Comparison of ENCODE assay signal across 8 cellular contexts in genomic region chr20:38057351-38057972, GRCh38. TPM values are rescaled to one million over a fixed set of nuclear protein-coding genes. Genes with fewer than 3 reads are reported as not detected.
DNase-seq lines count a peak whose midpoint lies in the region; ATAC-seq, FAIRE-seq and TF ChIP-seq lines count a peak whose summit lies in the region.

No MANE protein-coding gene starts in this region.

- peaks cover 33% of the 10 kb centered on the region for H3K79me2 ChIP-seq in HepG2 (ENCODE audit: insufficient read depth, low read length)

- FAIRE-seq in HepG2 (lab: Jason Lieb, UNC) = peak; percentile 66

- in situ Hi-C loops in HepG2 (cut with HindIII; ENCODE audit: extremely low pct_ligation_motif_present, low pct_unique_long_range_greater_than_20kb) = loop anchor here (5.0 to 25.0 kb wide), 4 partner anchors 110 to 355 kb away; partner anchors contain the start of gene TGM2

- intact Hi-C loops in HepG2 (cut with micrococcal nuclease; ENCODE audit: unreplicated experiment) = loop anchor here (1.0 to 5.0 kb wide), 5 partner anchors 108 to 351 kb away; partner anchors contain the start of gene TGM2

- H3K9ac ChIP-seq in HepG2 (ENCODE audit: insufficient read depth, low read depth, low read length) = no peak overlapping the region

- ATAC-seq in HG03135 (IDR thresholded peaks at IDR 0.05; ENCODE audit: unreplicated experiment) (peak; percentile 56), HepG2 (peak; percentile 98), GM21825 (IDR thresholded peaks at IDR 0.05; ENCODE audit: unreplicated experiment) (no peak)

- CTCF ChIA-PET in HepG2 (lab: Yijun Ruan, JAX; ENCODE audit: low intra/inter-chr PET ratio, low total read pairs) = interaction anchor here (0.7 to 6.1 kb wide), 5 partner anchors 16 to 351 kb away, joined by 3 to 140 read pairs (median 6); partner anchors contain the start of gene TGM2

- TF ChIP-seq EP300 in HepG2 (IDR thresholded peaks at IDR 0.05; ENCODE audit: low read depth in 2 of 2, low read length in 2 of 2) = no peak
- no peak for TF ChIP-seq EP300 in HepG2 (CRISPR knock-in tag; IDR thresholded peaks at IDR 0.05; ENCODE audit: borderline replicate concordance)

- no peaks in the 10 kb centered on the region for H3K9me3 ChIP-seq in HepG2 (ENCODE audit: low read length)

- no TSS peak for BruUV-seq in HepG2 (replicated peaks; lab: Mats Ljungman, UMichigan)

- H3K4me3 ChIP-seq in choroid plexus epithelial cell (ENCODE audit: low read depth, low read length) = no peak overlapping the region
- no peak overlapping the region for H3K4me3 ChIP-seq in HepG2 (replicated peaks in 1 of 3; ENCODE audit: insufficient read depth in 1 of 3, low read depth in 2 of 3, low read length in 3 of 3)

- H3K27ac ChIP-seq in HepG2 (ENCODE audit: extremely low read length, insufficient read depth, low read length) = no peak overlapping the region

- H4K20me1 ChIP-seq in HepG2 (ENCODE audit: insufficient read depth, low read length) = peaks cover 28% of the 10 kb centered on the region

- TF ChIP-seq RAD21 in HepG2 (CRISPR knock-in tag; IDR thresholded peaks at IDR 0.05) = peak; percentile 89

- H3K27me3 ChIP-seq in HepG2 (ENCODE audit: control insufficient read depth in 1 of 2, insufficient read depth in 2 of 2, low read length in 2 of 2) = no peaks in the 10 kb centered on the region

- no peak overlapping the region for H2AFZ ChIP-seq in HepG2 (ENCODE audit: low read length)

- POLR2A ChIA-PET in HepG2 (lab: Yijun Ruan, JAX) = interaction anchor here (0.6 to 1.0 kb wide), 6 partner anchors 16 to 163 kb away, joined by 3 to 4 read pairs (median 3); partner anchors contain the start of genes RPRD1B and TTI1

- DNase-seq in ELR (ENCODE audit: low read depth) (peak; percentile 88), NCI-H526 (lab: John Stamatoyannopoulos, UW) (peak; percentile 58 to 94), choroid plexus epithelial cell (ENCODE audit: low read depth) (peak; percentile 78), HepG2 (ENCODE audit: low spot score) (peak; percentile 88)
- DNase-seq in activated CD4-positive, alpha-beta T cell treated with anti-CD3 and anti-CD28 coated beads for 48 hours = peak; percentile 81
- peak; percentile 34 to 69 (median 47) for DNase-seq in stimulated activated CD4-positive, alpha-beta T cell treated with anti-CD3 and anti-CD28 coated beads, TNF-alpha, amount 100 ng/mL, for 24 hours (ENCODE audit: low read depth in 3 of 3)

- no peak for TF ChIP-seq POLR2A in HepG2 (IDR thresholded peaks at IDR 0.05; ENCODE audit: insufficient read depth in 1 of 2, low read depth in 2 of 2, low read length in 2 of 2)

- peak; percentile 92 for TF ChIP-seq CTCF in choroid plexus epithelial cell (conservative IDR thresholded peaks at IDR 0.05; ENCODE audit: low read depth, low read length)
- peak; percentile 98 for TF ChIP-seq CTCF in HepG2 (CRISPR knock-in tag; IDR thresholded peaks at IDR 0.05)

- peaks cover 38 to 84% of the 10 kb centered on the region in 2 experiments for H3K36me3 ChIP-seq in HepG2 (replicated peaks in 1 of 2; ENCODE audit: control insufficient read depth in 1 of 2, insufficient read depth in 2 of 2, low read length in 2 of 2)

- peaks cover 22% of the 10 kb centered on the region for H3K4me1 ChIP-seq in HepG2 (ENCODE audit: insufficient read depth, low read length)

- WGBS in HepG2 (ENCODE audit: low lambda C conversion rate) = 32% methylated on average over 7 of the region's 7 CpGs

- H3K4me2 ChIP-seq in HepG2 (ENCODE audit: low read depth, low read length) = no peak overlapping the region

TF ChIP-seq in HepG2, 621 proteins besides CTCF, POLR2A, EP300 and RAD21 (continues in another document):
- TF ChIP-seq HOMEZ (CRISPR knock-in tag; IDR thresholded peaks at IDR 0.05; ENCODE audit: low read depth) = 0 out of 2 replicates have a peak, but pooled peaks have one; percentile 28
- peak; percentile 35 for TF ChIP-seq ASH2L (IDR thresholded peaks at IDR 0.05; ENCODE audit: insufficient read length, low read depth, low read length)
- peak; percentile 95 for TF ChIP-seq SMC3 (IDR thresholded peaks at IDR 0.05; ENCODE audit: low read length)
- no peak for TF ChIP-seq FLYWCH1 (CRISPR knock-in tag; IDR thresholded peaks at IDR 0.05)
- no peak for TF ChIP-seq AKAP8 (CRISPR knock-in tag; IDR thresholded peaks at IDR 0.05)
- peak; percentile 38; the same call in 1 of the 2 replicates for TF ChIP-seq RXRA (CRISPR knock-in tag; IDR thresholded peaks at IDR 0.05)
- TF ChIP-seq KDM4B (CRISPR knock-in tag; IDR thresholded peaks at IDR 0.05) = 0 out of 2 replicates have a peak, but pooled peaks have one; percentile 57
- peak; percentile 58; the same call in 1 of the 2 replicates for TF ChIP-seq PPARG (CRISPR knock-in tag; conservative IDR thresholded peaks at IDR 0.05)
- TF ChIP-seq ZNF580 (CRISPR knock-in tag; IDR thresholded peaks at IDR 0.05; ENCODE audit: borderline replicate concordance, low read depth) = peak; percentile 70; the same call in 1 of the 2 replicates
- TF ChIP-seq KLF16 (CRISPR knock-in tag; IDR thresholded peaks at IDR 0.05) = peak in 1 of 2 experiments; percentile 45; a peak in 1 of 4 replicates
- TF ChIP-seq NCOA2 (CRISPR knock-in tag; IDR thresholded peaks at IDR 0.05) = no peak

RNA-seq across cellular contexts. Expression of gene RPRD1B, which starts 23.9 kb away (rescaled TPM):
- total RNA-seq in HepG2 (2016; rRNA removed; fragmentation: Illumina TruSeq; extraction: Trizol) = 41.5 and 45.6 TPM in 2 replicates
- total RNA-seq in HepG2 (2016; cell fraction: cytosol; rRNA removed; fragmentation: Illumina TruSeq; extraction: Trizol; ENCODE audit: low read depth) = 88.9 and 116 TPM in 2 replicates
- 39.5 and 44.6 TPM in 2 replicates for total RNA-seq in HepG2 (2016; cell fraction: insoluble cytoplasmic fraction; rRNA removed; fragmentation: Illumina TruSeq; extraction: Trizol)
- 25.9 and 26.4 TPM in 2 replicates for total RNA-seq in HepG2 (2016; cell fraction: membrane; rRNA removed; fragmentation: Illumina TruSeq; extraction: Trizol)
- 54.7 and 73.0 TPM in 2 replicates for total RNA-seq in HepG2 (2016; cell fraction: nucleus; rRNA removed; fragmentation: Illumina TruSeq; extraction: Trizol)
- 29.7 and 31.1 TPM in 2 replicates for polyA plus RNA-seq in HepG2 (2011; rRNA removed)
- 16.3 and 23.0 TPM in 2 replicates for polyA plus RNA-seq in HepG2 (2011; cell fraction: cytosol; rRNA removed)
- polyA plus RNA-seq in HepG2 (2011; cell fraction: nucleus; rRNA removed) = 23.9 and 28.8 TPM in 2 replicates
- 25.6 and 28.2 TPM in 2 replicates for polyA plus RNA-seq in HepG2 (2012)
- 1.9 and 2.1 TPM in 2 replicates for polyA plus RNA-seq in HepG2 (2016; cell fraction: cytosol; fragmentation: Illumina TruSeq; extraction: Trizol; ENCODE audit: low read depth)
- 40.0 and 47.0 TPM in 2 replicates for polyA plus RNA-seq in HepG2 (2016; cell fraction: insoluble cytoplasmic fraction; fragmentation: Illumina TruSeq; extraction: Trizol; ENCODE audit: low read depth)
- polyA plus RNA-seq in HepG2 (2016; cell fraction: membrane; fragmentation: Illumina TruSeq; extraction: Trizol; ENCODE audit: low read depth) = 7.1 and 7.5 TPM in 2 replicates
- polyA plus RNA-seq in HepG2 (2016; cell fraction: nucleus; fragmentation: Illumina TruSeq; extraction: Trizol; ENCODE audit: insufficient read depth, low read depth) = 61.9 and 76.1 TPM in 2 replicates
- 39.2 and 72.4 TPM in 2 replicates for polyA minus RNA-seq in HepG2 (2011; rRNA and poly(A)+ RNA removed; ENCODE audit: low replicate concordance)
- polyA minus RNA-seq in HepG2 (2011; cell fraction: cytosol; rRNA and poly(A)+ RNA removed) = 36.2 and 48.9 TPM in 2 replicates
- polyA minus RNA-seq in HepG2 (2011; cell fraction: nucleus; rRNA and poly(A)+ RNA removed) = 98.0 and 104 TPM in 2 replicates

RNA-seq across cellular contexts. Expression of gene TTI1, which starts 24.2 kb away (rescaled TPM):
- 39.8 and 51.7 TPM in 2 replicates for total RNA-seq in HepG2 (2016; rRNA removed; fragmentation: Illumina TruSeq; extraction: Trizol)
- 4.3 and 5.3 TPM in 2 replicates for total RNA-seq in HepG2 (2016; cell fraction: cytosol; rRNA removed; fragmentation: Illumina TruSeq; extraction: Trizol; ENCODE audit: low read depth)
- total RNA-seq in HepG2 (2016; cell fraction: insoluble cytoplasmic fraction; rRNA removed; fragmentation: Illumina TruSeq; extraction: Trizol) = 39.0 and 48.3 TPM in 2 replicates
- 12.1 and 12.8 TPM in 2 replicates for total RNA-seq in HepG2 (2016; cell fraction: membrane; rRNA removed; fragmentation: Illumina TruSeq; extraction: Trizol)
- total RNA-seq in HepG2 (2016; cell fraction: nucleus; rRNA removed; fragmentation: Illumina TruSeq; extraction: Trizol) = 53.4 and 63.7 TPM in 2 replicates
- 21.5 and 22.9 TPM in 2 replicates for polyA plus RNA-seq in HepG2 (2011; rRNA removed)
- 15.4 and 16.2 TPM in 2 replicates for polyA plus RNA-seq in HepG2 (2011; cell fraction: cytosol; rRNA removed)
- 16.1 and 18.5 TPM in 2 replicates for polyA plus RNA-seq in HepG2 (2011; cell fraction: nucleus; rRNA removed)
- 15.4 and 20.9 TPM in 2 replicates for polyA plus RNA-seq in HepG2 (2012)
- polyA plus RNA-seq in HepG2 (2016; cell fraction: cytosol; fragmentation: Illumina TruSeq; extraction: Trizol; ENCODE audit: low read depth) = 2.1 and 2.4 TPM in 2 replicates
- 23.2 and 30.3 TPM in 2 replicates for polyA plus RNA-seq in HepG2 (2016; cell fraction: insoluble cytoplasmic fraction; fragmentation: Illumina TruSeq; extraction: Trizol; ENCODE audit: low read depth)
- 3.8 and 4.7 TPM in 2 replicates for polyA plus RNA-seq in HepG2 (2016; cell fraction: membrane; fragmentation: Illumina TruSeq; extraction: Trizol; ENCODE audit: low read depth)
- 32.5 and 34.5 TPM in 2 replicates for polyA plus RNA-seq in HepG2 (2016; cell fraction: nucleus; fragmentation: Illumina TruSeq; extraction: Trizol; ENCODE audit: insufficient read depth, low read depth)
- polyA minus RNA-seq in HepG2 (2011; rRNA and poly(A)+ RNA removed; ENCODE audit: low replicate concordance) = 67.8 and 87.6 TPM in 2 replicates
- polyA minus RNA-seq in HepG2 (2011; cell fraction: cytosol; rRNA and poly(A)+ RNA removed) = 20.3 and 23.7 TPM in 2 replicates
- polyA minus RNA-seq in HepG2 (2011; cell fraction: nucleus; rRNA and poly(A)+ RNA removed) = 72.5 and 93.6 TPM in 2 replicates
